Comparison of ENCODE assay signal across 8 cellular contexts in the genomic region with DNA sequence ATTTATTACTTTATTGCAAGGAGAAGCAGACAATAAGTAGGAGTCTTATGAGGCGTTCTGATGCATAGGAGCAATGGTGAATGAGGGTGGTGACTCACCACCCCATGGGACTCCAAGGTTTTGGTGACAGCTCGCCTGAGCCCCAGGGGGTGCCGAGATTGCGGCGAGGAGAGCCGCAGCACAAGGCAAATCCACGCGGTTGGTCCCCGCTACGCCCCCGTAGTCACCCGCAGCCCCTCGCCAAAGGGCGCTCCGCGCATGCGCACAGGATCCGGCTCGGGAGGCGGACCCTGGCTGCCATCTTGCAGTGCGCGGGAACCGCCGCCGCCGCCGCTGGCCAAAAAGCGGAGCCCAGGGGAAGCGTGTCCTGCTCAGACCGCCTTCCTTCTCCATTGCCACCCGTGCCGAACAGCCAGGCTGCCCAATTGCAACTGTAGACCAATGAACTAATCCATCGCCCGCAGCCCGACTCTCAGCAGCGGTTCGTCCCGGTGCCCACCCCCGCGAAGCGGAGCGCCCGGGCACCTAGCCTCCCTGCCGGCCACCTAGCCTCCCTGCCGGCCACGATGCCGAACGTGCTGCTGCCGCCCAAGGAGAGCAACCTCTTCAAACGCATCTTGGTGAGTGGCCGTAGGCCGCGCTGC.
DNase-seq lines count a peak whose midpoint lies in the region; ATAC-seq and TF ChIP-seq lines count a peak whose summit lies in the region.

A gene (plus strand): TSS at position 305 of the 644 bp plus-strand sequence. CDS start 262 bp downstream, at position 567.

- peak; percentile 70 for ATAC-seq in HG03175 (IDR thresholded peaks at IDR 0.05; ENCODE audit: unreplicated experiment)

- TF ChIP-seq CTCF in AG09319 (IDR thresholded peaks at IDR 0.05; ENCODE audit: low read depth, low read length) = no peak

- in situ Hi-C loops in GM18951 (cut with MboI; ENCODE audit: low sequenced_read_pairs, unreplicated experiment) = no loop called here

- DNase-seq in AG09319 (ENCODE audit: extremely low read depth, low read depth) (peak; percentile 65), NCI-H345 treated with DMSO at 0.1 percent for 48 hours (lab: John Stamatoyannopoulos, UW; ENCODE audit: unreplicated experiment) (peak; percentile 29), iris pigment epithelial cell (ENCODE audit: low read depth) (peak; percentile 84)
- DNase-seq in activated CD4-positive, CD25-positive, alpha-beta regulatory T cell (lab: John Stamatoyannopoulos, UW) = peak; percentile 79 to 90 (median 88)
- DNase-seq in central memory CD4-positive, alpha-beta T cell = peak; percentile 92
- DNase-seq in stimulated activated CD4-positive, alpha-beta T cell treated with anti-CD3 and anti-CD28 coated beads, Interleukin-12 subunit alpha, Interleukin-12 subunit beta, amount 100 ng/mL, for 24 hours (ENCODE audit: low read depth in 2 of 2) = peak; percentile 95

- peak; percentile 88 for TF ChIP-seq POLR2A in GM18951 (IDR thresholded peaks at IDR 0.05; ENCODE audit: extremely low read depth, insufficient read depth, insufficient read length)

Comparison
In these comparisons a context has a peak if more than half of its experiments do, and no peak if none do; other contexts are left out.
1. Peak in every context shown above with its lines: DNase-seq and ATAC-seq.
2. DNase-seq: peak in every context shown above with its lines; median percentile 95 in stimulated activated CD4-positive, alpha-beta T cell treated with anti-CD3 and anti-CD28 coated beads, Interleukin-12 subunit alpha, Interleukin-12 subunit beta, amount 100 ng/mL, for 24 hours; 92 in central memory CD4-positive, alpha-beta T cell; 88 in activated CD4-positive, CD25-positive, alpha-beta regulatory T cell; 84 in iris pigment epithelial cell; 65 in AG09319; 29 in NCI-H345 treated with DMSO at 0.1 percent for 48 hours.